ENCODE assay signal across 8 cellular contexts in the genomic region with DNA sequence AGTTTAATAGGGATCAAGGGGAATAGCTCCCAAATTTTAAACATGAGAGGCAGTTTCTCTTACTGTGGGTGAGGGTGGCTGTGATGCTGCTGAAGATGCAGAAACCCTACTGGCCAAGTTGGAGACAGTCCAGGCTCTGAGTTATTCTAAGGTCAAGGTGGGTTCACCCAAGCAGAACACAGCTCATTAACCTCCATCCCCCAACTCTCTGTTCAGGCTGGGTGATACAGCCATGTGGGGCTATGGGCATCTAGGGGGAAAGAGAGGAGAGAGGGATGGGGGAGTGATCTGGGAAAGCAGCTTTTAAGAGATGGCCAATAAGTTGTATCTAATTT. TPM values are rescaled to one million over a fixed set of nuclear protein-coding genes. Genes with fewer than 3 reads are reported as not detected.
DNase-seq lines count a peak whose midpoint lies in the region; ATAC-seq and TF ChIP-seq lines count a peak whose summit lies in the region.

No MANE protein-coding gene starts in this region.

- no peak overlapping the region for H3K18ac ChIP-seq in H9 (ENCODE audit: insufficient read length, low read depth, low read length)

- no peak overlapping the region for H3K4me2 ChIP-seq in H9 (ENCODE audit: insufficient read depth, insufficient read length, low read length)

- no peak overlapping the region for H2BK20ac ChIP-seq in H9 (ENCODE audit: low read depth, low read length, poor library complexity, severe bottlenecking)

- H3K79me1 ChIP-seq in H9 (ENCODE audit: insufficient read depth, low read depth, low read length, poor library complexity, severe bottlenecking), result no peaks in the 10 kb centered on the region

- no peak overlapping the region for H3K4ac ChIP-seq in H9 (ENCODE audit: low read depth, low read length)

- H3K36me3 Mint-ChIP-seq in H9 (ENCODE audit: insufficient read depth in 1 of 3, low read depth in 3 of 3), result no peaks in the 10 kb centered on the region

- no peaks in the 10 kb centered on the region for H3K9me3 Mint-ChIP-seq in H9

- no peak overlapping the region for H3K9ac ChIP-seq in H9 (ENCODE audit: extremely low read depth, insufficient read length, low read length)

- no peaks in the 10 kb centered on the region; the same call in 1 of the 2 replicates for H3K27me3 ChIP-seq in H9 (ENCODE audit: insufficient read depth, low read length)

- H3K56ac ChIP-seq in H9 (ENCODE audit: insufficient read length, low read depth, low read length), result no peak overlapping the region

- H2BK12ac ChIP-seq in H9 (ENCODE audit: insufficient read length, low read depth, low read length), result no peak overlapping the region

- no peaks in the 10 kb centered on the region; the same call in 1 of the 2 replicates for H3K27me3 Mint-ChIP-seq in H9 (ENCODE audit: low read depth)

- H2AFZ ChIP-seq in H9 (ENCODE audit: low read length), result no peak overlapping the region

- no peak overlapping the region for H2AK5ac ChIP-seq in H9 (ENCODE audit: insufficient read length, low read length)

- no peak for TF ChIP-seq CTCF in WI38 (IDR thresholded peaks at IDR 0.05; ENCODE audit: low read depth, low read length)
- no peak for TF ChIP-seq CTCF in H9 (conservative IDR thresholded peaks at IDR 0.05)

- H3K4me3 ChIP-seq in WI38 (ENCODE audit: low read depth, low read length), result peak overlapping the region; percentile 41

- H3K9me3 ChIP-seq in H9 (ENCODE audit: control insufficient read depth, low read depth, low read length), result no peaks in the 10 kb centered on the region

- ATAC-seq in GM18909 (IDR thresholded peaks at IDR 0.05; ENCODE audit: poor library complexity, unreplicated experiment) (peak; percentile 81), HG02885 (IDR thresholded peaks at IDR 0.05; ENCODE audit: poor library complexity, unreplicated experiment) (peak; percentile 69), sciatic nerve (peak; percentile 4)

- no peak overlapping the region for H3K27ac ChIP-seq in H9 (ENCODE audit: insufficient read length, low read depth, low read length)

- H3K14ac ChIP-seq in H9 (ENCODE audit: insufficient read depth, low read length), result no peak overlapping the region

- peak overlapping the region in 1 of 3 experiments; percentile 73; a peak in 2 of 7 replicates for H3K27ac Mint-ChIP-seq in H9

- H4K5ac ChIP-seq in H9 (ENCODE audit: insufficient read length, low read depth, low read length), result no peak overlapping the region

- no peak overlapping the region for H2BK120ac ChIP-seq in H9 (ENCODE audit: low read depth, low read length, poor library complexity, severe bottlenecking)

- no peak overlapping the region for H4K91ac ChIP-seq in H9 (ENCODE audit: insufficient read length, low read depth, low read length)

- H4K20me1 ChIP-seq in H9 (ENCODE audit: control insufficient read depth, insufficient read depth, insufficient read length), result no peaks in the 10 kb centered on the region

- no peak overlapping the region for H2BK5ac ChIP-seq in H9 (ENCODE audit: insufficient read length, low read length)

- no peaks in the 10 kb centered on the region for H3K4me1 ChIP-seq in H9 (ENCODE audit: insufficient read depth, low read length)

- no peaks in the 10 kb centered on the region for H3K23me2 ChIP-seq in H9 (ENCODE audit: insufficient read length, low read depth, low read length, poor library complexity, severe bottlenecking)

- H3K23ac ChIP-seq in H9 (ENCODE audit: insufficient read length, low read depth, low read length), result no peak overlapping the region

- no peak overlapping the region for H3T11ph ChIP-seq in H9 (ENCODE audit: low read length)

- DNase-seq in sciatic nerve (ENCODE audit: low spot score) (no peak), GDM1 (lab: John Stamatoyannopoulos, UW) (no peak), H9 (no peak), NCI-H446 (lab: John Stamatoyannopoulos, UW) (no peak)
- no peak for DNase-seq in activated T-cell treated with anti-CD3 and anti-CD28 coated beads, Interleukin-2, amount 50 U/mL, for 1 hour

- no peak overlapping the region for H4K8ac ChIP-seq in H9 (replicated peaks; ENCODE audit: insufficient read length, low read depth, low read length)

- no peak overlapping the region for H2BK15ac ChIP-seq in H9 (ENCODE audit: low read depth, low read length)

- H3K79me2 ChIP-seq in H9 (ENCODE audit: insufficient read depth, low read length), result no peaks in the 10 kb centered on the region

- peaks cover 25 to 28% of the 10 kb centered on the region in 2 experiments for H3K4me1 Mint-ChIP-seq in H9

- intact Hi-C loops in sciatic nerve (cut with DNase I), result loop anchor here (5.0 kb wide), 1 partner anchor 57 kb away; no protein-coding TSS in a partner anchor

- no peak overlapping the region for H3K4me3 Mint-ChIP-seq in H9

RNA-seq across cellular contexts. Expression of a gene that starts 18.9 kb away (rescaled TPM):
- total RNA-seq in sciatic nerve (18.6 TPM), H9 (2021) (20.5 and 21.2 TPM in 2 replicates)

Comparison
In these comparisons a context has a peak if more than half of its experiments do, and no peak if none do; other contexts are left out.
1. ATAC-seq: peak in every context shown above with its lines; median percentile 81 in GM18909; 69 in HG02885; 4 in sciatic nerve.